ENCODE assay signal across 30 cellular contexts in genomic region chr7:17380696-17381662, GRCh38.
A peak's percentile ranks its signal among the peaks of the same experiment; 100 is the strongest.
DNase-seq lines count a peak whose midpoint lies in the region; ATAC-seq, FAIRE-seq and TF ChIP-seq lines count a peak whose summit lies in the region.
"Had no signal": no experiment of that assay in that cellular context is flagged by ENCODE, and none has a peak within 500 bp of the region (broad histone marks: within the 10 kb centered on the region; RNA-seq: fewer than 3 reads in every experiment).

No MANE protein-coding gene starts in this region.

- intact Hi-C loops in head of caudate nucleus (cut with DNase I) = no loop called here
- intact Hi-C loops in CD4-positive, alpha-beta memory T cell (cut with micrococcal nuclease) = no loop called here

- no peaks in the 10 kb centered on the region for H3K36me3 Mint-ChIP-seq in HFFc6 (ENCODE audit: low read depth)
- no peaks in the 10 kb centered on the region for H3K36me3 Mint-ChIP-seq in astrocyte (ENCODE audit: low read depth, unreplicated experiment)
- H3K36me3 Mint-ChIP-seq in activated naive CD8-positive, alpha-beta T cell treated with anti-CD3 and anti-CD28 coated beads for 36 hours = no peaks in the 10 kb centered on the region
- no peaks in the 10 kb centered on the region for H3K36me3 Mint-ChIP-seq in CD4-positive, alpha-beta memory T cell
- H3K36me3 Mint-ChIP-seq: CD14-positive monocyte, mesothelial cell of epicardium had no signal

- H3K4me1 ChIP-seq in ACC112 (ENCODE audit: control insufficient read depth, insufficient read depth, low read length, unreplicated experiment) = peaks cover 11% of the 10 kb centered on the region
- peaks cover 4% of the 10 kb centered on the region for H3K4me1 ChIP-seq in astrocyte (ENCODE audit: insufficient read depth, low read length)
- H3K4me1 ChIP-seq in mesenchymal stem cell (ENCODE audit: control insufficient read depth, insufficient read depth, low read depth, low read length) = no peaks in the 10 kb centered on the region
- H3K4me1 ChIP-seq in CD4-positive, alpha-beta memory T cell (ENCODE audit: insufficient read depth, low read length) = no peaks in the 10 kb centered on the region
- H3K4me1 ChIP-seq: upper lobe of left lung had no signal

- H4K91ac ChIP-seq in mesenchymal stem cell (ENCODE audit: low read length) = no peak overlapping the region

- no peaks in the 10 kb centered on the region for H3K9me3 ChIP-seq in astrocyte (ENCODE audit: insufficient read depth, low read depth, low read length)
- no peaks in the 10 kb centered on the region for H3K9me3 ChIP-seq in mesenchymal stem cell (ENCODE audit: control insufficient read depth, low read length)
- no peaks in the 10 kb centered on the region for H3K9me3 ChIP-seq in CD4-positive, alpha-beta memory T cell (ENCODE audit: control insufficient read depth in 1 of 2, low read length in 2 of 2)
- H3K9me3 ChIP-seq: suprapubic skin, upper lobe of left lung had no signal

- H4K20me1 ChIP-seq in astrocyte (ENCODE audit: insufficient read depth, low read length) = no peaks in the 10 kb centered on the region

- H2BK15ac ChIP-seq in mesenchymal stem cell (ENCODE audit: low read depth, poor library complexity, severe bottlenecking) = no peak overlapping the region

- H3K4me3 Mint-ChIP-seq in HFFc6 (peak overlapping the region; percentile 36; the same call in 1 of the 2 replicates), astrocyte (ENCODE audit: unreplicated experiment) (no peak overlapping the region)
- H3K4me3 Mint-ChIP-seq in activated naive CD8-positive, alpha-beta T cell treated with anti-CD3 and anti-CD28 coated beads for 36 hours = no peak overlapping the region
- H3K4me3 Mint-ChIP-seq in CD4-positive, alpha-beta memory T cell = no peak overlapping the region
- H3K4me3 Mint-ChIP-seq: activated CD4-positive, alpha-beta memory T cell treated with anti-CD3 and anti-CD28 coated beads, Interleukin-2, amount 10 ng/mL, durations not matched to agents 7 days and 5 days; activated T-helper 1 cell treated with anti-CD3 and anti-CD28 coated beads, Interleukin-12 subunit alpha, Interleukin-12 subunit beta, Interleukin-2, Interleukin-4 antibody, amounts not matched to agents 30 ng/mL and 10 ng/mL and 1 ng/mL, durations not matched to agents 14 hours and 24 hours and 36 hours; CD14-positive monocyte; mesothelial cell of epicardium had no signal

- H3K36me3 ChIP-seq in ACC112 (ENCODE audit: insufficient read depth, low read length) (no peaks in the 10 kb centered on the region), astrocyte (ENCODE audit: insufficient read depth, low read length) (no peaks in the 10 kb centered on the region), mesenchymal stem cell (ENCODE audit: control insufficient read depth in 1 of 2, insufficient read depth in 2 of 2, low read depth in 1 of 2, low read length in 2 of 2) (no peaks in the 10 kb centered on the region)
- H3K36me3 ChIP-seq in CD4-positive, alpha-beta memory T cell (ENCODE audit: insufficient read depth, low read length) = no peaks in the 10 kb centered on the region
- H3K36me3 ChIP-seq: suprapubic skin, upper lobe of left lung had no signal

- no peak overlapping the region for H3K9ac ChIP-seq in astrocyte (ENCODE audit: low read length)
- H3K9ac ChIP-seq in mesenchymal stem cell (ENCODE audit: low read length) = peak overlapping the region; percentile 33

- H4K8ac ChIP-seq in mesenchymal stem cell (ENCODE audit: low read length) = no peak overlapping the region

- H2AFZ ChIP-seq in ACC112 (ENCODE audit: low read length, unreplicated experiment) (no peak overlapping the region), astrocyte (ENCODE audit: low read depth, low read length) (no peak overlapping the region), mesenchymal stem cell (ENCODE audit: low read depth, low read length) (no peak overlapping the region)

- H3K4me1 Mint-ChIP-seq in HFFc6 (ENCODE audit: low read depth) (peaks cover 16% of the 10 kb centered on the region), astrocyte (ENCODE audit: low read depth, unreplicated experiment) (peaks cover 10% of the 10 kb centered on the region)
- H3K4me1 Mint-ChIP-seq in activated naive CD8-positive, alpha-beta T cell treated with anti-CD3 and anti-CD28 coated beads for 36 hours = no peaks in the 10 kb centered on the region
- no peaks in the 10 kb centered on the region for H3K4me1 Mint-ChIP-seq in CD4-positive, alpha-beta memory T cell
- H3K4me1 Mint-ChIP-seq: activated CD4-positive, alpha-beta memory T cell treated with anti-CD3 and anti-CD28 coated beads, Interleukin-2, amount 10 ng/mL, durations not matched to agents 7 days and 5 days had no signal

- H2BK120ac ChIP-seq in mesenchymal stem cell (ENCODE audit: low read depth, low read length) = no peak overlapping the region

- H3K4me3 ChIP-seq in ACC112 (ENCODE audit: low read depth, low read length) (no peak overlapping the region), astrocyte (ENCODE audit: insufficient read depth, low read depth, low read length) (no peak overlapping the region), mesenchymal stem cell (ENCODE audit: insufficient read depth in 1 of 2, low read depth in 1 of 2, low read length in 2 of 2) (peak overlapping the region in 1 of 2 experiments; percentile 39)
- no peak overlapping the region for H3K4me3 ChIP-seq in CD4-positive, alpha-beta memory T cell (ENCODE audit: low read length in 2 of 2)
- H3K4me3 ChIP-seq: suprapubic skin, upper lobe of left lung had no signal

- CTCF ChIA-PET in CD4-positive, alpha-beta memory T cell (lab: Charles Lee; ENCODE audit: partially characterized antibody) = no interaction called here

- POLR2A ChIA-PET in CD4-positive, alpha-beta memory T cell (lab: Charles Lee; ENCODE audit: partially characterized antibody) = no interaction called here

- no peak overlapping the region for H3K4me2 ChIP-seq in astrocyte (ENCODE audit: low read length)
- no peak overlapping the region for H3K4me2 ChIP-seq in mesenchymal stem cell (ENCODE audit: low read length, poor library complexity, severe bottlenecking)

- DNase-seq in HFFc6 (no peak), astrocyte (ENCODE audit: low read depth) (peak; percentile 55), mesenchymal stem cell (peak; percentile 11), head of caudate nucleus (no peak)
- no peak for DNase-seq in activated naive CD8-positive, alpha-beta T cell treated with anti-CD3 and anti-CD28 coated beads for 36 hours
- no peak for DNase-seq in CD4-positive, alpha-beta memory T cell
- DNase-seq: activated CD4-positive, alpha-beta memory T cell treated with anti-CD3 and anti-CD28 coated beads, Interleukin-2, amount 10 ng/mL, durations not matched to agents 7 days and 5 days; activated CD8-positive, alpha-beta memory T cell treated with anti-CD3 and anti-CD28 coated beads, Interleukin-2, amount 50 U/mL, for 48 hours; activated naive CD4-positive, alpha-beta T cell treated with Interleukin-2 at 50 U/mL for 16 hours; amygdala; effector CD4-positive, alpha-beta T cell; foreskin melanocyte; MV-4-11; NCI-H1436; NCI-H2081 treated with DMSO at 0.1 percent for 48 hours; NCI-H345; NCI-H69; SHP77; stimulated activated naive CD4-positive, alpha-beta T cell; upper lobe of left lung had no signal

- H3K27ac Mint-ChIP-seq in HFFc6 = peak overlapping the region; percentile 24; the same call in 1 of the 2 replicates
- H3K27ac Mint-ChIP-seq in astrocyte (ENCODE audit: unreplicated experiment) = no peak overlapping the region
- H3K27ac Mint-ChIP-seq in activated naive CD8-positive, alpha-beta T cell treated with anti-CD3 and anti-CD28 coated beads for 36 hours = no peak overlapping the region
- H3K27ac Mint-ChIP-seq in CD4-positive, alpha-beta memory T cell = no peak overlapping the region
- H3K27ac Mint-ChIP-seq: activated CD4-positive, alpha-beta memory T cell treated with anti-CD3 and anti-CD28 coated beads, Interleukin-2, amount 10 ng/mL, durations not matched to agents 7 days and 5 days; activated T-helper 1 cell treated with anti-CD3 and anti-CD28 coated beads, Interleukin-12 subunit alpha, Interleukin-12 subunit beta, Interleukin-2, Interleukin-4 antibody, amounts not matched to agents 30 ng/mL and 10 ng/mL and 1 ng/mL, durations not matched to agents 14 hours and 24 hours and 36 hours; CD14-positive monocyte; mesothelial cell of epicardium had no signal

- H3K9me3 Mint-ChIP-seq in HFFc6 (no peaks in the 10 kb centered on the region), astrocyte (ENCODE audit: unreplicated experiment) (no peaks in the 10 kb centered on the region)
- H3K9me3 Mint-ChIP-seq in activated naive CD8-positive, alpha-beta T cell treated with anti-CD3 and anti-CD28 coated beads for 36 hours = no peaks in the 10 kb centered on the region
- no peaks in the 10 kb centered on the region for H3K9me3 Mint-ChIP-seq in CD4-positive, alpha-beta memory T cell
- H3K9me3 Mint-ChIP-seq: activated CD4-positive, alpha-beta memory T cell treated with anti-CD3 and anti-CD28 coated beads, Interleukin-2, amount 10 ng/mL, durations not matched to agents 7 days and 5 days; activated T-helper 1 cell treated with anti-CD3 and anti-CD28 coated beads, Interleukin-12 subunit alpha, Interleukin-12 subunit beta, Interleukin-2, Interleukin-4 antibody, amounts not matched to agents 30 ng/mL and 10 ng/mL and 1 ng/mL, durations not matched to agents 14 hours and 24 hours and 36 hours; CD14-positive monocyte had no signal

- H3K79me2 ChIP-seq in ACC112 (ENCODE audit: control insufficient read depth, insufficient read depth, low read length, unreplicated experiment) = no peaks in the 10 kb centered on the region
- H3K79me2 ChIP-seq in astrocyte (ENCODE audit: insufficient read depth, low read length) = no peaks in the 10 kb centered on the region

- FAIRE-seq in astrocyte (lab: Jason Lieb, UNC) = peak; percentile 41
- FAIRE-seq: HepG2 had no signal

- H3K79me1 ChIP-seq in mesenchymal stem cell (replicated peaks; ENCODE audit: low read length, poor library complexity, severe bottlenecking) = peaks cover 2% of the 10 kb centered on the region

- peak overlapping the region; percentile 74 for H2AK5ac ChIP-seq in mesenchymal stem cell (ENCODE audit: low read length, severe bottlenecking)

- H2BK12ac ChIP-seq in mesenchymal stem cell (ENCODE audit: low read length in 2 of 2) = peak overlapping the region in 1 of 2 experiments; percentile 60

- H3K27me3 Mint-ChIP-seq in HFFc6 (ENCODE audit: insufficient read depth) = peaks cover 1% of the 10 kb centered on the region; the same call in 1 of the 2 replicates
- H3K27me3 Mint-ChIP-seq in astrocyte (ENCODE audit: low read depth, unreplicated experiment) = no peaks in the 10 kb centered on the region
- no peaks in the 10 kb centered on the region for H3K27me3 Mint-ChIP-seq in activated naive CD8-positive, alpha-beta T cell treated with anti-CD3 and anti-CD28 coated beads for 36 hours
- no peaks in the 10 kb centered on the region for H3K27me3 Mint-ChIP-seq in CD4-positive, alpha-beta memory T cell
- H3K27me3 Mint-ChIP-seq: activated CD4-positive, alpha-beta memory T cell treated with anti-CD3 and anti-CD28 coated beads, Interleukin-2, amount 10 ng/mL, durations not matched to agents 7 days and 5 days had no signal

- H3K27me3 ChIP-seq in ACC112 (ENCODE audit: insufficient read depth, low read length) (no peaks in the 10 kb centered on the region), astrocyte (ENCODE audit: insufficient read depth, low read length) (no peaks in the 10 kb centered on the region), mesenchymal stem cell (ENCODE audit: control insufficient read depth in 1 of 2, insufficient read depth in 1 of 2, low read length in 2 of 2) (no peaks in the 10 kb centered on the region)
- no peaks in the 10 kb centered on the region for H3K27me3 ChIP-seq in CD4-positive, alpha-beta memory T cell (ENCODE audit: insufficient read depth, low read length)
- H3K27me3 ChIP-seq: suprapubic skin, upper lobe of left lung had no signal

- no peak overlapping the region for H3K4ac ChIP-seq in mesenchymal stem cell (ENCODE audit: low read depth in 1 of 2, low read length in 2 of 2)

- H3K23ac ChIP-seq in mesenchymal stem cell (ENCODE audit: low read length in 2 of 2) = no peak overlapping the region

- TF ChIP-seq CTCF in HFFc6 (IDR thresholded peaks at IDR 0.05) (no peak), astrocyte (IDR thresholded peaks at IDR 0.05; ENCODE audit: insufficient read depth, low read depth, low read length) (no peak)

- no peak overlapping the region for H2BK5ac ChIP-seq in mesenchymal stem cell (ENCODE audit: low read depth, low read length, poor library complexity, severe bottlenecking)

- ATAC-seq in GM19455 (IDR thresholded peaks at IDR 0.05; ENCODE audit: unreplicated experiment) = no peak
- ATAC-seq: HCT116, HepG2, Panc1 had no signal

- H3K14ac ChIP-seq in mesenchymal stem cell (ENCODE audit: low read length in 2 of 2) = no peak overlapping the region

- H3K18ac ChIP-seq in mesenchymal stem cell (ENCODE audit: low read depth in 1 of 2, low read length in 2 of 2) = no peak overlapping the region

- 81% methylated on average over 2 of the region's 4 CpGs for WGBS in mesenchymal stem cell

- H3K27ac ChIP-seq in ACC112 (ENCODE audit: low read depth, low read length) (0 out of 2 replicates have a peak overlapping the region, but pooled peaks have one; percentile 10), astrocyte (ENCODE audit: low read depth, low read length) (no peak overlapping the region), mesenchymal stem cell (ENCODE audit: low read length, poor library complexity, severe bottlenecking) (no peak overlapping the region)
- no peak overlapping the region for H3K27ac ChIP-seq in CD4-positive, alpha-beta memory T cell (ENCODE audit: low read depth, low read length)
- H3K27ac ChIP-seq: 22Rv1, suprapubic skin, upper lobe of left lung had no signal

Comparison
In these comparisons a context has a peak if more than half of its experiments do, and no peak if none do; other contexts are left out.
1. DNase-seq: peak in astrocyte (single experiment) and mesenchymal stem cell (single experiment); none in HFFc6 (single experiment), head of caudate nucleus (0 of 42), activated naive CD8-positive, alpha-beta T cell treated with anti-CD3 and anti-CD28 coated beads for 36 hours (single experiment) and CD4-positive, alpha-beta memory T cell (0 of 5).